8 cellular contexts compared by ENCODE assay signal in the genomic region with DNA sequence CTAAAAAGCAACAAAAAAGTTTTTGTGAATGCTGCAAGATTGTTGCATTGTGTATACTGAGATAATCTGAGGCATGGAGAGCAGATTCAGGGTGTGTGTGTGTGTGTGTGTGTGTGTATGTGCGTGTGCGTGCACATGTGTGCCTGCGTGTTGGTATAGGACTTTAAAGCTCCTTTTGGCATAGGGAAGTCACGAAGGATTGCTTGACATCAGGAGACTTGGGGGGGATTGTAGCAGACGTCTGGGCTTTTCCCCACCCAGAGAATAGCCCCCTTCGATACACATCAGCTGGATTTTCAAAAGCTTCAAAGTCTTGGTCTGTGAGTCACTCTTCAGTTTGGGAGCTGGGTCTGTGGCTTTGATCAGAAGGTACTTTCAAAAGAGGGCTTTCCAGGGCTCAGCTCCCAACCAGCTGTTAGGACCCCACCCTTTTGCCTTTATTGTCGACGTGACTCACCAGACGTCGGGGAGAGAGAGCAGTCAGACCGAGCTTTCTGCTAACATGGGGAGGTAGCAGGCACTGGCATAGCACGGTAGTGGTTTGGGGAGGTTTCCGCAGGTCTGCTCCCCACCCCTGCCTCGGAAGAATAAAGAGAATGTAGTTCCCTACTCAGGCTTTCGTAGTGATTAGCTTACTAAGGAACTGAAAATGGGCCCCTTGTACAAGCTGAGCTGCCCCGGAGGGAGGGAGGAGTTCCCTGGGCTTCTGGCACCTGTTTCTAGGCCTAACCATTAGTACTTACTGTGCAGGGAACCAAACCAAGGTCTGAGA. TPM values are rescaled to one million over a fixed set of nuclear protein-coding genes. Genes with fewer than 3 reads are reported as not detected.
DNase-seq lines count a peak whose midpoint lies in the region; ATAC-seq, FAIRE-seq and TF ChIP-seq lines count a peak whose summit lies in the region.

No MANE protein-coding gene starts in this region.

- CTCF ChIA-PET in GM12878 (lab: Yijun Ruan, JAX), result interaction anchor here (0.7 to 14.2 kb wide), 24 partner anchors 8 to 273 kb away, joined by 3 to 330 read pairs (median 4); partner anchors contain the start of gene EDEM1

- H4K20me1 ChIP-seq in GM12878 (ENCODE audit: control insufficient read depth, insufficient read depth), result no peaks in the 10 kb centered on the region; the same call in 1 of the 2 replicates

- H3K4me3 Mint-ChIP-seq in T-helper 2 cell treated with Interferon-gamma antibody and Interleukin-4, amounts not matched to agents 5 μg/mL and 100 μg/mL, for 36 hours, result peak overlapping the region; percentile 97

- DNase-seq in T-helper 2 cell treated with Interferon-gamma antibody and Interleukin-4, amounts not matched to agents 5 μg/mL and 100 μg/mL, for 36 hours (ENCODE audit: low spot score), result peak; percentile 70
- DNase-seq in GM12878 (ENCODE audit: low read depth, low spot score), result peak; percentile 95
- no peak for DNase-seq in lower lobe of right lung
- peak; percentile 50 to 69 for DNase-seq in stimulated activated CD8-positive, alpha-beta memory T cell treated with anti-CD3 and anti-CD28 coated beads, Interleukin-2, amount 100 ng/mL, for 48 hours (ENCODE audit: low read depth in 2 of 2)
- DNase-seq in D721Med (ENCODE audit: insufficient read length, low spot score), result no peak

- H3K4me1 ChIP-seq in ACC112 (ENCODE audit: control insufficient read depth, insufficient read depth, low read length, unreplicated experiment) (peaks cover 45% of the 10 kb centered on the region), GM12878 (ENCODE audit: control insufficient read depth, insufficient read depth, low read length) (peaks cover 31% of the 10 kb centered on the region), lower lobe of right lung (peaks cover 68% of the 10 kb centered on the region)

- ATAC-seq in GM19035 (IDR thresholded peaks at IDR 0.05; ENCODE audit: unreplicated experiment), result peak; percentile 44
- peak; percentile 48 for ATAC-seq in HG03378 (IDR thresholded peaks at IDR 0.05; ENCODE audit: unreplicated experiment)
- peak; percentile 56 for ATAC-seq in GM12878
- ATAC-seq in lower lobe of right lung, result no peak

- RAD21 ChIA-PET in GM12878 (lab: Charles Lee; ENCODE audit: unreplicated experiment), result interaction anchor here (0.5 to 16.1 kb wide), 24 partner anchors 7 to 272 kb away, joined by 3 to 421 read pairs (median 9); partner anchors contain the start of gene BHLHE40

- peak overlapping the region; percentile 93 for H3K4me2 ChIP-seq in GM12878 (ENCODE audit: control insufficient read depth, insufficient read depth)

- H3K9me3 ChIP-seq in GM12878 (replicated peaks; ENCODE audit: control insufficient read depth, insufficient read depth, low read length), result no peaks in the 10 kb centered on the region
- H3K9me3 ChIP-seq in lower lobe of right lung, result no peaks in the 10 kb centered on the region

- POLR2A ChIA-PET in GM12878 (lab: Charles Lee), result interaction anchor here (0.7 to 14.4 kb wide), 19 partner anchors 9 to 261 kb away, joined by 3 to 230 read pairs (median 6); no protein-coding TSS in a partner anchor

- FAIRE-seq in GM12878 (lab: Jason Lieb, UNC) (peak; percentile 81), D721Med (lab: Jason Lieb, UNC) (no peak)

- peak overlapping the region; percentile 96 for H3K27ac ChIP-seq in ACC112 (ENCODE audit: low read depth, low read length)
- H3K27ac ChIP-seq in GM12878 (ENCODE audit: control insufficient read depth, insufficient read depth), result peak overlapping the region; percentile 87
- H3K27ac ChIP-seq in lower lobe of right lung, result peak overlapping the region; percentile 99

- H3K27me3 ChIP-seq in ACC112 (ENCODE audit: insufficient read depth, low read length) (no peaks in the 10 kb centered on the region), GM12878 (replicated peaks in 1 of 2; ENCODE audit: control insufficient read depth in 2 of 2, insufficient read depth in 2 of 2, low read length in 1 of 2) (no peaks in the 10 kb centered on the region), lower lobe of right lung (ENCODE audit: low read depth) (no peaks in the 10 kb centered on the region)

- H3K79me2 ChIP-seq in ACC112 (ENCODE audit: control insufficient read depth, insufficient read depth, low read length, unreplicated experiment), result peaks cover 52% of the 10 kb centered on the region
- peaks cover 61% of the 10 kb centered on the region for H3K79me2 ChIP-seq in GM12878 (ENCODE audit: control insufficient read depth, insufficient read depth, low read length)

- peaks cover 52% of the 10 kb centered on the region for H3K4me1 Mint-ChIP-seq in T-helper 2 cell treated with Interferon-gamma antibody and Interleukin-4, amounts not matched to agents 5 μg/mL and 100 μg/mL, for 36 hours (ENCODE audit: low read depth)

- H3K9ac ChIP-seq in GM12878 (ENCODE audit: control insufficient read depth, insufficient read depth, low read length), result peak overlapping the region; percentile 73

- H3K27me3 Mint-ChIP-seq in T-helper 2 cell treated with Interferon-gamma antibody and Interleukin-4, amounts not matched to agents 5 μg/mL and 100 μg/mL, for 36 hours (ENCODE audit: low read depth), result no peaks in the 10 kb centered on the region

- 8% methylated on average over 16 of the region's 16 CpGs for WGBS in GM12878 (ENCODE audit: insufficient coverage, insufficient replicate concordance, low lambda C conversion rate, missing lambda C conversion rate)

- no peaks in the 10 kb centered on the region for H3K9me3 Mint-ChIP-seq in T-helper 2 cell treated with Interferon-gamma antibody and Interleukin-4, amounts not matched to agents 5 μg/mL and 100 μg/mL, for 36 hours

- peak; percentile 92 for TF ChIP-seq POLR2A in GM12878 (IDR thresholded peaks at IDR 0.05; ENCODE audit: low read depth, low read length)

- in situ Hi-C loops in GM12878 (cut with MboI), result loop anchor here (5.0 kb wide), 2 partner anchors 232 to 267 kb away; no protein-coding TSS in a partner anchor

- H3K36me3 ChIP-seq in ACC112 (ENCODE audit: insufficient read depth, low read length) (peaks cover 25% of the 10 kb centered on the region), GM12878 (ENCODE audit: control insufficient read depth in 2 of 2, insufficient read depth in 2 of 2, low read length in 1 of 2) (peaks cover 7 to 13% of the 10 kb centered on the region in 2 experiments), lower lobe of right lung (peaks cover 23% of the 10 kb centered on the region)

- H3K27ac Mint-ChIP-seq in T-helper 2 cell treated with Interferon-gamma antibody and Interleukin-4, amounts not matched to agents 5 μg/mL and 100 μg/mL, for 36 hours, result peak overlapping the region; percentile 82

- TF ChIP-seq CTCF in GM12878 (IDR thresholded peaks at IDR 0.05 in 2 of 3, conservative IDR thresholded peaks at IDR 0.05 in 1 of 3; ENCODE audit: control insufficient read depth in 2 of 3, extremely low read depth in 1 of 3, insufficient read depth in 1 of 3, low read depth in 3 of 3, low read length in 3 of 3), result no peak
- no peak for TF ChIP-seq CTCF in lower lobe of right lung (IDR thresholded peaks at IDR 0.05)
- TF ChIP-seq CTCF in D721Med (IDR thresholded peaks at IDR 0.05; ENCODE audit: insufficient read depth, missing control alignments), result no peak

- 0 out of 2 replicates have a peak, but pooled peaks have one; percentile 16 for TF ChIP-seq RAD21 in GM12878 (IDR thresholded peaks at IDR 0.05; ENCODE audit: insufficient read depth, low read depth, low read length)

- H2AFZ ChIP-seq in ACC112 (ENCODE audit: low read length, unreplicated experiment) (no peak overlapping the region), GM12878 (ENCODE audit: control insufficient read depth, low read depth, low read length) (no peak overlapping the region)

- BruUV-seq in GM12878 (replicated peaks; lab: Mats Ljungman, UMichigan), result TSS peak; percentile 87

- H3K36me3 Mint-ChIP-seq in T-helper 2 cell treated with Interferon-gamma antibody and Interleukin-4, amounts not matched to agents 5 μg/mL and 100 μg/mL, for 36 hours (ENCODE audit: low read depth), result peaks cover 66% of the 10 kb centered on the region

- peak in 1 of 2 experiments; percentile 71; a peak in 2 of 4 replicates for TF ChIP-seq EP300 in GM12878 (IDR thresholded peaks at IDR 0.05; ENCODE audit: borderline replicate concordance in 1 of 2, control insufficient read depth in 1 of 2, low read depth in 2 of 2, low read length in 2 of 2)

- SMC1A ChIA-PET in GM12878 (lab: Charles Lee; ENCODE audit: uncharacterized antibody, unreplicated experiment), result interaction anchor here (0.5 to 13.6 kb wide), 33 partner anchors 7 to 273 kb away, joined by 3 to 186 read pairs (median 12); no protein-coding TSS in a partner anchor

- peak overlapping the region; percentile 92 for H3K4me3 ChIP-seq in ACC112 (ENCODE audit: low read depth, low read length)
- H3K4me3 ChIP-seq in GM12878, result peak overlapping the region; percentile 86
- peak overlapping the region; percentile 94 for H3K4me3 ChIP-seq in lower lobe of right lung

- intact Hi-C loops in GM12878 (cut with micrococcal nuclease; ENCODE audit: unreplicated experiment), result loop anchor here (1.0 to 10.0 kb wide), 5 partner anchors 24 to 479 kb away; no protein-coding TSS in a partner anchor
- intact Hi-C loops in lower lobe of right lung (cut with DNase I), result no loop called here

TF ChIP-seq in GM12878, 131 proteins besides CTCF, POLR2A, EP300 and RAD21 (continues in another document):
- no peak for TF ChIP-seq MXI1 (IDR thresholded peaks at IDR 0.05; ENCODE audit: low read depth, low read length)

RNA-seq across cellular contexts. Expression of gene BHLHE40, which starts 4.7 kb away (rescaled TPM):
- total RNA-seq in GM12878 (2013; cell fraction: nucleolus; rRNA removed), result 205 and 214 TPM in 2 replicates
- 58.3 and 61.5 TPM in 2 replicates for total RNA-seq in GM12878 (2014; rRNA removed)
- total RNA-seq in GM12878 (2014; rRNA removed; fragmentation: Illumina TruSeq; extraction: Trizol), result 36.1 and 36.5 TPM in 2 replicates
- total RNA-seq in GM12878 (2021), result 91.3 and 93.1 TPM in 2 replicates
- polyA plus RNA-seq in GM12878 (2011; ENCODE audit: low read depth), result 64.3 TPM
- 60.8 and 106 TPM in 2 replicates for polyA plus RNA-seq in GM12878 (2011; rRNA removed)
- 91.6 and 128 TPM in 2 replicates for polyA plus RNA-seq in GM12878 (2011; cell fraction: cytosol; rRNA removed)
- polyA plus RNA-seq in GM12878 (2011; cell fraction: nucleus; rRNA removed), result 163 and 169 TPM in 2 replicates
- 106 and 116 TPM in 2 replicates for polyA plus RNA-seq in GM12878 (2012)
- polyA plus RNA-seq in GM12878 (2014; fragmentation: Illumina TruSeq; extraction: Trizol), result 65.9 and 78.8 TPM in 2 replicates
- 10 to 100 TPM; 25.2 to 38.6 TPM for polyA plus RNA-seq in GM12878 (2014; fragmentation: Nextera tagmentation; extraction: Ambion mirVana)
- polyA plus RNA-seq in GM12878 (2014; rRNA removed), result 62.4 and 63.6 TPM in 2 replicates
- polyA plus RNA-seq in GM12878 (2016; fragmentation: Nextera tagmentation; extraction: Ambion mirVana), result 10 to 100 TPM; 43.9 to 44.5 TPM
- polyA minus RNA-seq in GM12878 (2011; rRNA and poly(A)+ RNA removed), result 93.4 and 100 TPM in 2 replicates
- polyA minus RNA-seq in GM12878 (2011; cell fraction: cytosol; rRNA and poly(A)+ RNA removed), result 60.8 and 70.8 TPM in 2 replicates
- 99.1 and 124 TPM in 2 replicates for polyA minus RNA-seq in GM12878 (2011; cell fraction: nucleus; rRNA and poly(A)+ RNA removed)
- total RNA-seq in lower lobe of right lung, result 84.8 TPM

Comparison
In these comparisons a context has a peak if more than half of its experiments do, and no peak if none do; other contexts are left out.
1. ATAC-seq: peak in GM19035 (single experiment), HG03378 (single experiment) and GM12878 (single experiment); none in lower lobe of right lung (0 of 2).
2. DNase-seq: peak in T-helper 2 cell treated with Interferon-gamma antibody and Interleukin-4, amounts not matched to agents 5 μg/mL and 100 μg/mL, for 36 hours (single experiment), GM12878 (single experiment) and stimulated activated CD8-positive, alpha-beta memory T cell treated with anti-CD3 and anti-CD28 coated beads, Interleukin-2, amount 100 ng/mL, for 48 hours (2 of 2); none in lower lobe of right lung (single experiment) and D721Med (single experiment).
3. Peak in every context shown above with its lines, with median percentiles within 50 percentile points of each other: H3K27ac ChIP-seq and H3K4me3 ChIP-seq.